ENCODE assay signal across 16 cellular contexts in the genomic region with DNA sequence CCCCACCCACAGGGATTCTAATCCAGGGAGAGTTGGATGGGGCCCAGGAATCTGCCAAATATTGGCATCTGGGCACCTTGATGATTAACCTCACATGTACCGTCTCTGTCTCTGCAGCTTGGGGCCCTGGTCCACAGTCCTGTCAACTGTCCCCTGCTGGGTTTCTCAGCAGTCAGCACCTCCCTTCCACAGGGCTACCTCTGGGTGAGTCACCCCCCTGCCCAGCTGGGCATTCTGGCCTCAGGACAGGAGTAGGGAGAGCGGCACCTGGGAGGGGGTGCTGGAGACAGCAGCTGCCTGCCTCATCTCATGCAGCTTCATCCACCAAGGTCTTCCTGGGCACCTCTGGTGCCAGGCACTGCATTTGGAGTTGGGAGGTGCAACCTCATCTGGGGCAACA.
"Had no signal": no experiment of that assay in that cellular context is flagged by ENCODE, and none has a peak within 500 bp of the region (broad histone marks: within the 10 kb centered on the region; RNA-seq: fewer than 3 reads in every experiment).

No MANE protein-coding gene starts in this region.

- H3K4me1 ChIP-seq: prostate gland, right lobe of liver, upper lobe of left lung had no signal

- DNase-seq: activated CD4-positive, alpha-beta T cell treated with anti-CD3 and anti-CD28 coated beads, Interleukin-2, amount 50 U/mL, for 4 hours; activated CD4-positive, CD25-positive, alpha-beta regulatory T cell treated with anti-CD3 and anti-CD28 coated beads, Interleukin-2, amount 50 U/mL, for 72 hours; activated effector memory CD4-positive, alpha-beta T cell treated with Interleukin-2 at 50 U/mL for 16 hours; effector memory CD8-positive, alpha-beta T cell; foreskin melanocyte; heart right ventricle; left cardiac atrium; right lobe of liver; upper lobe of left lung had no signal

- H3K27me3 ChIP-seq: adrenal gland, heart right ventricle, right lobe of liver, upper lobe of left lung had no signal

- H3K4me3 ChIP-seq: adrenal gland, heart right ventricle, lung, prostate gland, right lobe of liver, upper lobe of left lung had no signal

- H3K27me3 Mint-ChIP-seq: activated CD8-positive, alpha-beta memory T cell treated with anti-CD3 and anti-CD28 coated beads, Interleukin-2, amount 10 ng/mL, durations not matched to agents 7 days and 5 days; activated naive CD4-positive, alpha-beta T cell treated with anti-CD3 and anti-CD28 coated beads, Interleukin-2, amount 50 U/mL, for 24 hours had no signal

- ATAC-seq: effector memory CD8-positive, alpha-beta T cell; stimulated activated naive CD8-positive, alpha-beta T cell treated with anti-CD3 and anti-CD28 coated beads, Interleukin-15, Interleukin-2, amounts not matched to agents 100 U/mL and 50 U/mL, for 24 hours had no signal

- H3K9me3 ChIP-seq: adrenal gland, heart right ventricle, prostate gland, right lobe of liver, upper lobe of left lung had no signal

- H3K4me3 Mint-ChIP-seq: activated CD8-positive, alpha-beta memory T cell treated with anti-CD3 and anti-CD28 coated beads, Interleukin-2, amount 10 ng/mL, durations not matched to agents 7 days and 5 days; activated naive CD4-positive, alpha-beta T cell treated with anti-CD3 and anti-CD28 coated beads, Interleukin-2, amount 50 U/mL, for 24 hours; effector memory CD8-positive, alpha-beta T cell; T-cell had no signal

- H3K27ac ChIP-seq: adrenal gland, prostate gland, right lobe of liver, upper lobe of left lung had no signal

- H3K27ac Mint-ChIP-seq: activated CD8-positive, alpha-beta memory T cell treated with anti-CD3 and anti-CD28 coated beads, Interleukin-2, amount 10 ng/mL, durations not matched to agents 7 days and 5 days; activated naive CD4-positive, alpha-beta T cell treated with anti-CD3 and anti-CD28 coated beads, Interleukin-2, amount 50 U/mL, for 24 hours; effector memory CD8-positive, alpha-beta T cell; T-cell had no signal

- H3K9me3 Mint-ChIP-seq: activated naive CD4-positive, alpha-beta T cell treated with anti-CD3 and anti-CD28 coated beads, Interleukin-2, amount 50 U/mL, for 24 hours; effector memory CD8-positive, alpha-beta T cell; T-cell had no signal

- H3K4me1 Mint-ChIP-seq: activated CD8-positive, alpha-beta memory T cell treated with anti-CD3 and anti-CD28 coated beads, Interleukin-2, amount 10 ng/mL, durations not matched to agents 7 days and 5 days; activated naive CD4-positive, alpha-beta T cell treated with anti-CD3 and anti-CD28 coated beads, Interleukin-2, amount 50 U/mL, for 24 hours; T-cell had no signal

- H3K36me3 Mint-ChIP-seq: activated CD8-positive, alpha-beta memory T cell treated with anti-CD3 and anti-CD28 coated beads, Interleukin-2, amount 10 ng/mL, durations not matched to agents 7 days and 5 days; activated naive CD4-positive, alpha-beta T cell treated with anti-CD3 and anti-CD28 coated beads, Interleukin-2, amount 50 U/mL, for 24 hours; T-cell had no signal
